Comparison of ENCODE assay signal across 9 cellular contexts in the genomic region with DNA sequence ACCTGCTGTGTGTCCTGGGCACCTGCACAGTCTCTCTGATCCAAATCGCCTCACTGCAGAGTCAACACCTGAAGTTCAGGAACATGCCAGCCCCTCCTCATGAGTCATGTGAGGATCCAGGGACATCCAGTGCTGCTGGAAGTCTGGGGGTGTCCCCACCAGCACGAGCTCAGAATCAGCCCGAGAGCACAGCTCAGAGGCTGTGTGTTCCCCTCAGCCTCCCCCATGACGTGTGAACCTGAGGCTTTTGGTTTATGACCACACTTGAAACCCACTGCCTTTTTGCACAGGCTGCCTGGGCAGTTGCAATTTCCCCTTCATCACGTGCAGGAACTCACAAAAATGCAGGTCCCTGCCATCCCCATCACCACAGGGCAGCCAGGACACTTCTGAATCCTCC. TPM values are rescaled to one million over a fixed set of nuclear protein-coding genes. Genes with fewer than 3 reads are reported as not detected.
"Had no signal": no experiment of that assay in that cellular context is flagged by ENCODE, and none has a peak within 500 bp of the region (broad histone marks: within the 10 kb centered on the region; RNA-seq: fewer than 3 reads in every experiment).

No MANE protein-coding gene starts in this region.

- H3K27ac Mint-ChIP-seq: activated CD4-positive, alpha-beta memory T cell treated with anti-CD3 and anti-CD28 coated beads, Interleukin-2, amount 10 ng/mL, durations not matched to agents 7 days and 5 days; activated naive CD8-positive, alpha-beta T cell treated with anti-CD3 and anti-CD28 coated beads, Interleukin-2, amount 50 U/mL, for 24 hours had no signal

- H3K9me3 Mint-ChIP-seq: activated CD4-positive, alpha-beta memory T cell treated with anti-CD3 and anti-CD28 coated beads, Interleukin-2, amount 10 ng/mL, durations not matched to agents 7 days and 5 days; activated naive CD8-positive, alpha-beta T cell treated with anti-CD3 and anti-CD28 coated beads, Interleukin-2, amount 50 U/mL, for 24 hours had no signal

- ATAC-seq: activated naive CD8-positive, alpha-beta T cell treated with anti-CD3 and anti-CD28 coated beads, Interleukin-2, amount 50 U/mL, for 24 hours; heart right ventricle; left ventricle myocardium superior had no signal

- H3K4me3 Mint-ChIP-seq: activated CD4-positive, alpha-beta memory T cell treated with anti-CD3 and anti-CD28 coated beads, Interleukin-2, amount 10 ng/mL, durations not matched to agents 7 days and 5 days; activated naive CD8-positive, alpha-beta T cell treated with anti-CD3 and anti-CD28 coated beads, Interleukin-2, amount 50 U/mL, for 24 hours had no signal

- DNase-seq: activated CD4-positive, alpha-beta memory T cell treated with anti-CD3 and anti-CD28 coated beads, Interleukin-2, amount 10 ng/mL, durations not matched to agents 7 days and 5 days; activated CD8-positive, alpha-beta memory T cell treated with anti-CD3 and anti-CD28 coated beads, Interleukin-2, amount 50 U/mL, for 48 hours; activated naive CD8-positive, alpha-beta T cell treated with anti-CD3 and anti-CD28 coated beads, Interleukin-2, amount 50 U/mL, for 24 hours; heart right ventricle; left ventricle myocardium superior; mesenchymal stem cell; small intestine; T-helper 9 cell; thyroid gland had no signal

- H3K4me1 Mint-ChIP-seq: activated CD4-positive, alpha-beta memory T cell treated with anti-CD3 and anti-CD28 coated beads, Interleukin-2, amount 10 ng/mL, durations not matched to agents 7 days and 5 days; activated naive CD8-positive, alpha-beta T cell treated with anti-CD3 and anti-CD28 coated beads, Interleukin-2, amount 50 U/mL, for 24 hours had no signal

RNA-seq across cellular contexts. Expression of a gene that starts 47.1 kb away (rescaled TPM):
- total RNA-seq: activated CD4-positive, alpha-beta memory T cell treated with anti-CD3 and anti-CD28 coated beads, Interleukin-2, amount 10 ng/mL, durations not matched to agents 7 days and 5 days had no signal
